37 cellular contexts compared by ENCODE assay signal in the genomic region with DNA sequence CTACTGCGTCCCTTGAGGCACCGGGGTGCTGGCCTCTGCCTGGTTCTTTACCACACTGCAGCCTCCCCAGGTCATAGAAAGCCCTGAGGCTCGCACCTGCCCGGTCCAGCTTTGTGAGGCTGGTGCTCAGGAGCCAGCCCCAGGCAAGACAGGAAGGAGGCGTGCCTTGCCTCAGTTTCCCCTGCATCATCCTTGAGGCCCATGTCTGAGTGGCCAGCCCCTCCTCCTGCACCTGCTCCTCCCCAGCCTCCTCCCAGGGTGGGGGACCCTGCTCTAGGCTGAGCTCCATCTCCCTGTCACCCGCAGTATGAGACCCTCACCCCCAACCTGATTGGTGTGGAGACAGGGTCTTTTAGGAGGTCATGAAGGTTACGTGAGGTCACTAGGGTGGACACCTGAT.
"Had no signal": no experiment of that assay in that cellular context is flagged by ENCODE, and none has a peak within 500 bp of the region (broad histone marks: within the 10 kb centered on the region; RNA-seq: fewer than 3 reads in every experiment).

No MANE protein-coding gene starts in this region.

- DNase-seq: activated B cell treated with CpG ODN at 0.5 μM for 24 hours; activated CD4-positive, alpha-beta T cell treated with anti-CD3 and anti-CD28 coated beads for 48 hours; activated CD4-positive, alpha-beta T cell treated with anti-CD3 and anti-CD28 coated beads, Interleukin-2, amount 50 U/mL, for 1 hour; activated CD4-positive, alpha-beta T cell treated with anti-CD3 and anti-CD28 coated beads, Interleukin-2, amount 50 U/mL, for 48 hours; activated CD8-positive, alpha-beta memory T cell treated with anti-CD3 and anti-CD28 coated beads, Interleukin-2, amount 10 ng/mL, durations not matched to agents 7 days and 5 days; activated CD8-positive, alpha-beta memory T cell treated with anti-CD3 and anti-CD28 coated beads, Interleukin-2, amount 50 U/mL, for 4 hours; activated gamma-delta T cell; activated naive CD4-positive, alpha-beta T cell; activated naive CD4-positive, alpha-beta T cell treated with anti-CD3 and anti-CD28 coated beads, Interleukin-2, amount 10 ng/mL, durations not matched to agents 7 days and 5 days; activated T-cell treated with anti-CD3 and anti-CD28 coated beads, Interleukin-2, amount 50 U/mL, for 1 hour; activated T-cell treated with anti-CD3 and anti-CD28 coated beads, Interleukin-2, amount 50 U/mL, for 48 hours; amniotic stem cell; anterior cingulate cortex; brain microvascular endothelial cell; dorsolateral prefrontal cortex; effector CD4-positive, alpha-beta T cell; effector memory CD8-positive, alpha-beta T cell; erythroblast; esophagus squamous epithelium; foreskin melanocyte; SW 1271; T-helper 1 cell; T-helper 17 cell; T1000; WERI-Rb-1 had no signal

- H3K27ac ChIP-seq: brain microvascular endothelial cell, coronary artery, dorsolateral prefrontal cortex, esophagus squamous epithelium, gastroesophageal sphincter, WERI-Rb-1 had no signal

- H3K4me3 ChIP-seq: coronary artery, dorsolateral prefrontal cortex, esophagus squamous epithelium, gastroesophageal sphincter had no signal

- H3K9me3 ChIP-seq: esophagus squamous epithelium, gastroesophageal sphincter had no signal

- ATAC-seq: activated CD4-positive, CD25-positive, alpha-beta regulatory T cell treated with anti-CD3 and anti-CD28 coated beads, Interleukin-2, amount 50 U/mL, for 24 hours; activated CD8-positive, alpha-beta memory T cell treated with anti-CD3 and anti-CD28 coated beads, Interleukin-2, amount 10 ng/mL, durations not matched to agents 7 days and 5 days; activated CD8-positive, alpha-beta T cell treated with anti-CD3 and anti-CD28 coated beads, Interleukin-2, amount 10 ng/mL, durations not matched to agents 7 days and 5 days; activated naive CD4-positive, alpha-beta T cell treated with anti-CD3 and anti-CD28 coated beads, Interleukin-2, amount 50 U/mL, for 72 hours; effector memory CD8-positive, alpha-beta T cell; gastroesophageal sphincter; T-helper 17 cell had no signal

- H3K9me3 Mint-ChIP-seq: activated B cell treated with CpG ODN at 0.5 μM for 24 hours; activated naive CD4-positive, alpha-beta T cell treated with anti-CD3 and anti-CD28 coated beads, Interleukin-2, amount 10 ng/mL, durations not matched to agents 7 days and 5 days; activated naive CD4-positive, alpha-beta T cell treated with anti-CD3 and anti-CD28 coated beads, Interleukin-2, amount 50 U/mL, for 72 hours; activated T-helper 1 cell treated with anti-CD3 and anti-CD28 coated beads, Interleukin-12 subunit alpha, Interleukin-12 subunit beta, Interleukin-2, Interleukin-4 antibody, amounts not matched to agents 30 ng/mL and 10 ng/mL and 1 ng/mL, durations not matched to agents 14 hours and 24 hours and 36 hours; activated T-helper 2 cell treated with anti-CD3 and anti-CD28 coated beads, Interferon-gamma antibody, Interleukin-2, Interleukin-4, amounts not matched to agents 10 μg/mL and 5 μg/mL and 100 μg/mL, durations not matched to agents 14 hours and 24 hours and 36 hours; central memory CD8-positive, alpha-beta T cell; dendritic cell treated with granulocyte-macrophage colony-stimulating factor and Interleukin-4, amounts not matched to agents 40 ng/mL and 50 ng/mL, for 4 days; effector memory CD8-positive, alpha-beta T cell; T-helper 2 cell treated with Interferon-gamma antibody and Interleukin-4, amounts not matched to agents 5 μg/mL and 100 μg/mL, for 36 hours had no signal

- H3K27me3 Mint-ChIP-seq: dendritic cell treated with granulocyte-macrophage colony-stimulating factor and Interleukin-4, amounts not matched to agents 40 ng/mL and 50 ng/mL, for 4 days had no signal

- H3K36me3 Mint-ChIP-seq: activated CD8-positive, alpha-beta memory T cell treated with anti-CD3 and anti-CD28 coated beads, Interleukin-2, amount 10 ng/mL, durations not matched to agents 7 days and 5 days; activated naive CD4-positive, alpha-beta T cell treated with anti-CD3 and anti-CD28 coated beads, Interleukin-2, amount 10 ng/mL, durations not matched to agents 7 days and 5 days; activated naive CD4-positive, alpha-beta T cell treated with anti-CD3 and anti-CD28 coated beads, Interleukin-2, amount 50 U/mL, for 72 hours had no signal

- H3K4me3 Mint-ChIP-seq: activated B cell treated with CpG ODN at 0.5 μM for 24 hours; activated CD8-positive, alpha-beta memory T cell treated with anti-CD3 and anti-CD28 coated beads, Interleukin-2, amount 10 ng/mL, durations not matched to agents 7 days and 5 days; activated CD8-positive, alpha-beta T cell treated with anti-CD3 and anti-CD28 coated beads, Interleukin-2, amount 10 ng/mL, durations not matched to agents 7 days and 5 days; activated naive CD4-positive, alpha-beta T cell treated with anti-CD3 and anti-CD28 coated beads, Interleukin-2, amount 10 ng/mL, durations not matched to agents 7 days and 5 days; activated T-helper 1 cell treated with anti-CD3 and anti-CD28 coated beads, Interleukin-12 subunit alpha, Interleukin-12 subunit beta, Interleukin-2, Interleukin-4 antibody, amounts not matched to agents 30 ng/mL and 10 ng/mL and 1 ng/mL, durations not matched to agents 14 hours and 24 hours and 36 hours; central memory CD8-positive, alpha-beta T cell; dendritic cell treated with granulocyte-macrophage colony-stimulating factor and Interleukin-4, amounts not matched to agents 40 ng/mL and 50 ng/mL, for 4 days; effector memory CD8-positive, alpha-beta T cell; T-helper 17 cell; T-helper 2 cell treated with Interferon-gamma antibody and Interleukin-4, amounts not matched to agents 5 μg/mL and 100 μg/mL, for 36 hours had no signal

- H3K27me3 ChIP-seq: brain microvascular endothelial cell, dorsolateral prefrontal cortex, gastroesophageal sphincter had no signal

- FAIRE-seq: astrocyte, bronchial epithelial cell had no signal

- H3K36me3 ChIP-seq: brain microvascular endothelial cell, esophagus squamous epithelium, gastroesophageal sphincter had no signal

- H3K27ac Mint-ChIP-seq: activated B cell treated with CpG ODN at 0.5 μM for 24 hours; activated CD8-positive, alpha-beta memory T cell treated with anti-CD3 and anti-CD28 coated beads, Interleukin-2, amount 10 ng/mL, durations not matched to agents 7 days and 5 days; activated CD8-positive, alpha-beta T cell treated with anti-CD3 and anti-CD28 coated beads, Interleukin-2, amount 10 ng/mL, durations not matched to agents 7 days and 5 days; activated naive CD4-positive, alpha-beta T cell treated with anti-CD3 and anti-CD28 coated beads, Interleukin-2, amount 10 ng/mL, durations not matched to agents 7 days and 5 days; activated naive CD4-positive, alpha-beta T cell treated with anti-CD3 and anti-CD28 coated beads, Interleukin-2, amount 50 U/mL, for 72 hours; activated T-helper 1 cell treated with anti-CD3 and anti-CD28 coated beads, Interleukin-12 subunit alpha, Interleukin-12 subunit beta, Interleukin-2, Interleukin-4 antibody, amounts not matched to agents 30 ng/mL and 10 ng/mL and 1 ng/mL, durations not matched to agents 14 hours and 24 hours and 36 hours; activated T-helper 2 cell treated with anti-CD3 and anti-CD28 coated beads, Interferon-gamma antibody, Interleukin-2, Interleukin-4, amounts not matched to agents 10 μg/mL and 5 μg/mL and 100 μg/mL, durations not matched to agents 14 hours and 24 hours and 36 hours; dendritic cell treated with granulocyte-macrophage colony-stimulating factor and Interleukin-4, amounts not matched to agents 40 ng/mL and 50 ng/mL, for 4 days; effector memory CD8-positive, alpha-beta T cell; T-helper 17 cell; T-helper 2 cell treated with Interferon-gamma antibody and Interleukin-4, amounts not matched to agents 5 μg/mL and 100 μg/mL, for 36 hours had no signal
